ENCODE assay signal across 20 cellular contexts in genomic region chr7:32481921-32482320, GRCh38. TPM values are rescaled to one million over a fixed set of nuclear protein-coding genes. Genes with fewer than 3 reads are reported as not detected.
DNase-seq lines count a peak whose midpoint lies in the region; ATAC-seq, FAIRE-seq and TF ChIP-seq lines count a peak whose summit lies in the region.
"Had no signal": no experiment of that assay in that cellular context is flagged by ENCODE, and none has a peak within 500 bp of the region (broad histone marks: within the 10 kb centered on the region; RNA-seq: fewer than 3 reads in every experiment).

No MANE protein-coding gene starts in this region.

- ATAC-seq in Right ventricle myocardium inferior = no peak
- ATAC-seq in GM19452 (IDR thresholded peaks at IDR 0.05; ENCODE audit: unreplicated experiment) = no peak
- ATAC-seq: A549, Panc1 had no signal

- H3K9me3 ChIP-seq in left ventricle myocardium inferior (replicated peaks) = no peaks in the 10 kb centered on the region
- H3K9me3 ChIP-seq in small intestine (ENCODE audit: control insufficient read depth, low read depth) = no peaks in the 10 kb centered on the region
- H3K9me3 ChIP-seq: A549 had no signal

- H3K27ac ChIP-seq in left ventricle myocardium inferior (replicated peaks) = peak overlapping the region; percentile 17
- no peak overlapping the region for H3K27ac ChIP-seq in small intestine (ENCODE audit: low read depth in 1 of 2, low read length in 1 of 2)
- H3K27ac ChIP-seq: A549 had no signal

- DNase-seq in left ventricle myocardium inferior = no peak
- no peak for DNase-seq in Right ventricle myocardium inferior (ENCODE audit: missing footprints)
- DNase-seq in SK-N-DZ (ENCODE audit: low spot score) = peak; percentile 60
- DNase-seq in fibroblast of the aortic adventitia (ENCODE audit: low read depth) = peak; percentile 25
- DNase-seq in small intestine = peak; percentile 13
- no peak for DNase-seq in DMS53 treated with DMSO at 0.1 percent for 48 hours (lab: John Stamatoyannopoulos, UW; ENCODE audit: unreplicated experiment)
- DNase-seq: CD4-positive, CD25-positive, alpha-beta regulatory T cell; DMS79; H9; HFFc6; KG1; NCI-H1092 treated with DMSO at 0.1 percent for 48 hours; NCI-H1436 treated with DMSO at 0.1 percent for 48 hours; NCI-H1930; NCI-H2227 treated with DMSO at 0.1 percent for 48 hours; NCI-H510A; NK-92 treated with Interleukin-12 subunit alpha and Interleukin-12 subunit beta, amount 100 ng/mL, for 24 hours had no signal

- H3K36me3 ChIP-seq in left ventricle myocardium inferior (peaks cover 25% of the 10 kb centered on the region), small intestine (ENCODE audit: control insufficient read depth in 2 of 2, insufficient read depth in 2 of 2, low read length in 2 of 2) (peaks cover 0 to 2% of the 10 kb centered on the region in 2 donors)

- peaks cover 6% of the 10 kb centered on the region for H3K4me1 ChIP-seq in left ventricle myocardium inferior
- H3K4me1 ChIP-seq in small intestine (ENCODE audit: control insufficient read depth in 2 of 2, insufficient read depth in 1 of 2, low read depth in 1 of 2, low read length in 1 of 2) = no peaks in the 10 kb centered on the region
- H3K4me1 ChIP-seq: A549 had no signal

- H3K4me3 ChIP-seq in left ventricle myocardium inferior = no peak overlapping the region
- H3K4me3 ChIP-seq in fibroblast of the aortic adventitia (ENCODE audit: low read depth, low read length) = no peak overlapping the region
- no peak overlapping the region for H3K4me3 ChIP-seq in small intestine (ENCODE audit: low read depth in 1 of 2, low read length in 2 of 2)
- H3K4me3 ChIP-seq: A549 had no signal

- intact Hi-C loops in left ventricle myocardium inferior (cut with micrococcal nuclease) = no loop called here
- intact Hi-C loops in Right ventricle myocardium inferior (cut with DNase I) = no loop called here

- WGBS in small intestine, 3 donors = 21 to 45% (median 34%) methylated on average over 3 of the region's 3 CpGs

- H3K27me3 ChIP-seq in left ventricle myocardium inferior (ENCODE audit: low read depth) = no peaks in the 10 kb centered on the region
- H3K27me3 ChIP-seq in small intestine (ENCODE audit: control insufficient read depth in 2 of 2, insufficient read depth in 2 of 2, low read length in 2 of 2) = no peaks in the 10 kb centered on the region

- TF ChIP-seq CTCF in left ventricle myocardium inferior (IDR thresholded peaks at IDR 0.05; ENCODE audit: borderline replicate concordance) = no peak
- TF ChIP-seq CTCF in fibroblast of the aortic adventitia (IDR thresholded peaks at IDR 0.05; ENCODE audit: insufficient read depth, low read length) = no peak

- FAIRE-seq in small intestine (lab: Jason Lieb, UNC) = no peak
- FAIRE-seq: A549 had no signal

RNA-seq across cellular contexts. Expression of gene LSM5, which starts 8.3 kb away (rescaled TPM):
- total RNA-seq in left ventricle myocardium inferior (39.5 TPM), Right ventricle myocardium inferior (39.2 TPM), fibroblast of the aortic adventitia (ENCODE audit: low replicate concordance) (50.8 and 64.9 TPM in 2 replicates)
- 182 and 390 TPM in 2 replicates for polyA plus RNA-seq in SK-N-DZ (2014; cell fraction: cytosol; rRNA removed)
- 139 and 172 TPM in 2 replicates for polyA plus RNA-seq in SK-N-DZ (2014; cell fraction: nucleus; rRNA removed)
- 100 to 1,000 TPM in 1 of 3 donors, 10 to 100 TPM in 2; 56.7 to 126 (median 73.6) TPM for polyA plus RNA-seq in small intestine

RNA-seq across cellular contexts. Expression of gene AVL9, which starts 13.4 kb away (rescaled TPM):
- total RNA-seq in left ventricle myocardium inferior (11.8 TPM), Right ventricle myocardium inferior (14.4 TPM), fibroblast of the aortic adventitia (ENCODE audit: low replicate concordance) (16.2 and 26.9 TPM in 2 replicates)
- 18.9 and 19.6 TPM in 2 replicates for polyA plus RNA-seq in SK-N-DZ (2014; cell fraction: cytosol; rRNA removed)
- 17.6 and 31.7 TPM in 2 replicates for polyA plus RNA-seq in SK-N-DZ (2014; cell fraction: nucleus; rRNA removed)
- 10 to 100 TPM in 2 of 3 donors, 1 to 10 TPM in 1; 8.4 to 22.0 (median 13.2) TPM for polyA plus RNA-seq in small intestine

Comparison
In these comparisons a context has a peak if more than half of its experiments do, and no peak if none do; other contexts are left out.
1. DNase-seq: peak in SK-N-DZ (single experiment), fibroblast of the aortic adventitia (single experiment) and small intestine (single experiment); none in left ventricle myocardium inferior (single experiment), Right ventricle myocardium inferior (single experiment) and DMS53 treated with DMSO at 0.1 percent for 48 hours (single experiment).